Comparison of ENCODE assay signal across 13 cellular contexts in the genomic region with DNA sequence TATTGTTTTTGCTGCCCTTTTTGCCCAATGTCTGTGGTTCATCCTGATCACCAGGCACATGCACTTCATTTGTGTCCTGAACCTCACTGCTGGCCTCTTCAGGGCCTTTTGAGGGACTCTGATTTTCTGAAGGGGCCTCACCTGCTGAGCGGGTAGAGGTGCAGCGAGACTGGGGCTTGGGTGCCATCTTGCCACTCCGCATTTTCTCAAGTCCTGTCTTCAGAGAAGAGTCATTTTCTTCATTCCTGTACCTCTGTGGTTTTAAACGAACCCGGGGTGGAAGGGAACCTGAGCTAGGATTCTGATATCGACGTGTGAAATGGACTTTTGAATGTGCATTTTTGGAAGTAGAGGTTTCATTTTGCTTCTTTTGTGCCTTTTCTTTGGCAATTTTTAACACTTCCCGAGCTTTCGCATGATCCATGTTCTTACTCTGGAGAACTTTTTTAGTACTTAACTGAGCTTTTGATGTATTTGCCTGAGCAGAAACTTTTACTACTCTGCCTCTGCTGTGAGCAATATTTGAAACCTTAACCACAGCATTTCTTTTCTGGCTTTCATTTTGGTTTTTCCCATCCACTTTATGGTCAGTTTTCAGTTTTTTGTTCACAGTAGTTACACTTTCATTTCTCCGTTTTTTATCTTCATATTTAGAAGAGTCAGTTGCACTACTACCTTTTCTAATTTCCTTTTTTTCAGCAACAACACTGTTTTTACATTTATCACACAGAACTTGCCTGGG. TPM values are rescaled to one million over a fixed set of nuclear protein-coding genes. Genes with fewer than 3 reads are reported as not detected.
DNase-seq lines count a peak whose midpoint lies in the region; ATAC-seq, FAIRE-seq and TF ChIP-seq lines count a peak whose summit lies in the region.
"Had no signal": no experiment of that assay in that cellular context is flagged by ENCODE, and none has a peak within 500 bp of the region (broad histone marks: within the 10 kb centered on the region; RNA-seq: fewer than 3 reads in every experiment).

No MANE protein-coding gene starts in this region.

- H3K9me3 ChIP-seq in A673 (ENCODE audit: low read depth, low read length, poor library complexity, severe bottlenecking) = no peaks in the 10 kb centered on the region
- H3K9me3 ChIP-seq in vagina = no peaks in the 10 kb centered on the region
- H3K9me3 ChIP-seq in kidney (ENCODE audit: control insufficient read depth in 1 of 2, low read length in 2 of 2) = no peaks in the 10 kb centered on the region
- H3K9me3 ChIP-seq in esophagus squamous epithelium = no peaks in the 10 kb centered on the region
- H3K9me3 ChIP-seq: BLaER1, heart left ventricle, SJSA1 had no signal

- DNase-seq in A673 (ENCODE audit: low spot score) (no peak), vagina (ENCODE audit: extremely low spot score in 2 of 2) (no peak), 8988T (no peak), kidney (no peak), esophagus squamous epithelium (lab: John Stamatoyannopoulos, UW) (no peak)
- DNase-seq: activated CD8-positive, alpha-beta memory T cell treated with anti-CD3 and anti-CD28 coated beads, Interleukin-2, amount 50 U/mL, for 48 hours; heart left ventricle; NCI-H2171 treated with DMSO at 0.1 percent for 48 hours had no signal

- H3K27ac ChIP-seq in A673 (ENCODE audit: low read depth, low read length, poor library complexity, severe bottlenecking) (no peak overlapping the region), vagina (no peak overlapping the region), kidney (ENCODE audit: low read depth in 2 of 2, low read length in 2 of 2) (no peak overlapping the region), esophagus squamous epithelium (no peak overlapping the region)
- H3K27ac ChIP-seq: BLaER1, heart left ventricle, SJSA1 had no signal

- whole genome bisulfite sequencing in esophagus squamous epithelium, 2 donors = 89 to 92% methylated on average over 10 of the region's 10 CpGs

- H3K27me3 ChIP-seq in A673 (replicated peaks; ENCODE audit: insufficient read depth, low read depth, low read length, poor library complexity) = no peaks in the 10 kb centered on the region
- H3K27me3 ChIP-seq in vagina = no peaks in the 10 kb centered on the region
- H3K27me3 ChIP-seq in esophagus squamous epithelium = no peaks in the 10 kb centered on the region
- H3K27me3 ChIP-seq: BLaER1, heart left ventricle, SJSA1 had no signal

- intact Hi-C loops in A673 (cut with micrococcal nuclease; ENCODE audit: unreplicated experiment) (no loop called here), vagina (cut with DNase I) (no loop called here), kidney (cut with DNase I) (no loop called here), esophagus squamous epithelium (cut with DNase I) (no loop called here)

- TF ChIP-seq POLR2A in vagina (IDR thresholded peaks at IDR 0.05) (no peak), esophagus squamous epithelium (IDR thresholded peaks at IDR 0.05) (no peak)

- TF ChIP-seq CTCF in A673 (conservative IDR thresholded peaks at IDR 0.05; ENCODE audit: low read depth, low read length) (no peak), vagina (IDR thresholded peaks at IDR 0.05) (no peak), kidney (IDR thresholded peaks at IDR 0.05; ENCODE audit: borderline replicate concordance, extremely low read depth, insufficient read depth) (no peak), esophagus squamous epithelium (IDR thresholded peaks at IDR 0.05) (no peak)

- CTCF ChIA-PET in A673 (lab: Charles Lee) = interaction anchor here (0.6 kb wide), 1 partner anchor 31 kb away, joined by 3 read pairs; no protein-coding TSS in a partner anchor

- TSS peak; percentile 22 for BruUV-seq in A673 (replicated peaks; lab: Mats Ljungman, UMichigan)

- no peak for FAIRE-seq in kidney (lab: Jason Lieb, UNC)

- H3K36me3 ChIP-seq in A673 (ENCODE audit: insufficient read depth, low read length, poor library complexity, severe bottlenecking) = peaks cover 10% of the 10 kb centered on the region
- peaks cover 0 to 19% of the 10 kb centered on the region in 2 donors for H3K36me3 ChIP-seq in vagina
- H3K36me3 ChIP-seq in kidney (ENCODE audit: control insufficient read depth in 1 of 2, insufficient read depth in 2 of 2, low read length in 2 of 2) = peaks cover 6 to 18% of the 10 kb centered on the region in 2 donors
- H3K36me3 ChIP-seq in esophagus squamous epithelium = peaks cover 10 to 41% (median 15%) of the 10 kb centered on the region in 3 donors

- no peak overlapping the region for H3K4me3 ChIP-seq in A673 (ENCODE audit: low read depth, low read length, poor library complexity, severe bottlenecking)
- no peak overlapping the region for H3K4me3 ChIP-seq in vagina
- H3K4me3 ChIP-seq in kidney (ENCODE audit: low read length in 2 of 2) = no peak overlapping the region
- H3K4me3 ChIP-seq in esophagus squamous epithelium = no peak overlapping the region
- H3K4me3 ChIP-seq: BLaER1, heart left ventricle, SJSA1 had no signal

- POLR2A ChIA-PET in A673 (lab: Charles Lee; ENCODE audit: low non-redundant PET) = interaction anchor here (0.6 kb wide), 1 partner anchor 12 kb away, joined by 6 read pairs; no protein-coding TSS in a partner anchor

- H3K4me1 ChIP-seq in A673 (ENCODE audit: insufficient read depth, low read length, poor library complexity, severe bottlenecking) = no peaks in the 10 kb centered on the region
- peaks cover 5% of the 10 kb centered on the region for H3K4me1 ChIP-seq in vagina
- no peaks in the 10 kb centered on the region for H3K4me1 ChIP-seq in kidney (ENCODE audit: control insufficient read depth in 1 of 2, insufficient read depth in 1 of 2, low read depth in 1 of 2, low read length in 2 of 2)
- H3K4me1 ChIP-seq in esophagus squamous epithelium = no peaks in the 10 kb centered on the region
- H3K4me1 ChIP-seq: SJSA1 had no signal

- H3K9ac ChIP-seq in kidney (ENCODE audit: low read length in 2 of 2) = no peak overlapping the region
- H3K9ac ChIP-seq: BLaER1 had no signal

- ATAC-seq in GM18867 (IDR thresholded peaks at IDR 0.05; ENCODE audit: unreplicated experiment) (peak; percentile 88), GM21737 (IDR thresholded peaks at IDR 0.05; ENCODE audit: unreplicated experiment) (peak; percentile 73), HG03469 (IDR thresholded peaks at IDR 0.05; ENCODE audit: unreplicated experiment) (peak; percentile 74)
- ATAC-seq: heart left ventricle had no signal

RNA-seq across cellular contexts. Expression of a gene that starts 26.1 kb away (rescaled TPM):
- total RNA-seq in A673 (2021) = 16.5 and 17.7 TPM in 2 replicates
- total RNA-seq in vagina = 19.9 TPM
- 21.6 TPM for total RNA-seq in kidney
- polyA plus RNA-seq in kidney (ENCODE audit: insufficient read depth, low read depth, low replicate concordance) = 6.3 TPM
- 10 to 100 TPM; 15.3 to 20.8 (median 17.1) TPM for total RNA-seq in esophagus squamous epithelium
